Comparison of ENCODE assay signal across 18 cellular contexts in the genomic region with DNA sequence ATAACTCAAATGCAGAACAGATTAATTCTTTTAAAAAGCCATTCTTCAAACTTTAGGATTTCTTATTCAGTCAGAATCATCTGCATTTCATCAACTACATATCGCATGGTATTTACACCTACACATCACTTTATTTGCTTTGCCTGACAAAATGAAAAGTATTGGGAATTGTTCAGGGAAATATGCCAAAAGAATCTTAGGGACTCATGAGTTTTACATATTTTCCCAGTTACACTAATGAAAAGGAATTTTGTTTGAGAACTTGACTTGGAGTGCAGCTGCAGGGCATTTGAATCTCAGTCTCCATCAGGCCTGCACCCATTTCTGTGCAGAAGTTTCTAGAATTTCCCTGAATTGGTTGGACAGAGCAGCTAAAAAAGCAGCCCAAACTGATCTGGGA.
A peak's percentile ranks its signal among the peaks of the same experiment; 100 is the strongest.
DNase-seq lines count a peak whose midpoint lies in the region; ATAC-seq and TF ChIP-seq lines count a peak whose summit lies in the region.
"Had no signal": no experiment of that assay in that cellular context is flagged by ENCODE, and none has a peak within 500 bp of the region (broad histone marks: within the 10 kb centered on the region; RNA-seq: fewer than 3 reads in every experiment).

No MANE protein-coding gene starts in this region.

- H2BK5ac ChIP-seq in trophoblast cell (ENCODE audit: low read depth, low read length, poor library complexity): no peak overlapping the region

- no peak overlapping the region for H4K8ac ChIP-seq in trophoblast cell (ENCODE audit: low read depth, low read length)

- DNase-seq in BJ (ENCODE audit: low read depth): peak; percentile 96
- DNase-seq in fibroblast of lung (ENCODE audit: low read depth in 2 of 2): peak; percentile 71 to 91
- peak; percentile 68 to 88 for DNase-seq in trophoblast cell
- no peak for DNase-seq in sigmoid colon
- no peak for DNase-seq in dorsolateral prefrontal cortex
- DNase-seq in NCI-H2227 treated with DMSO at 0.1 percent for 48 hours (lab: John Stamatoyannopoulos, UW): no peak
- DNase-seq: activated CD4-positive, CD25-positive, alpha-beta regulatory T cell treated with anti-CD3 and anti-CD28 coated beads, Interleukin-2, amount 50 U/mL, for 72 hours; left colon; MG63; midbrain; NCI-H1436; stimulated activated CD4-positive, alpha-beta T cell treated with anti-CD3 and anti-CD28 coated beads, Interleukin-4, amount 100 ng/mL, for 1 hour; stomach had no signal

- intact Hi-C loops in sigmoid colon (cut with DNase I): no loop called here
- intact Hi-C loops in dorsolateral prefrontal cortex (cut with DNase I): no loop called here

- H2AFZ ChIP-seq in fibroblast of lung (ENCODE audit: low read length) (no peak overlapping the region), trophoblast cell (ENCODE audit: insufficient read depth, low read length, poor library complexity) (no peak overlapping the region)

- H4K20me1 ChIP-seq in fibroblast of lung (ENCODE audit: control insufficient read depth, extremely low read depth, insufficient read depth, low read length): no peaks in the 10 kb centered on the region
- H4K20me1 ChIP-seq: BLaER1 had no signal

- H3K79me1 ChIP-seq in trophoblast cell (ENCODE audit: low read length): no peaks in the 10 kb centered on the region

- H3K9ac ChIP-seq in fibroblast of lung (ENCODE audit: insufficient read depth, low read length) (no peak overlapping the region), trophoblast cell (ENCODE audit: low read length) (no peak overlapping the region)
- H3K9ac ChIP-seq: BLaER1 had no signal

- no peak overlapping the region for H3K23ac ChIP-seq in trophoblast cell (ENCODE audit: low read length)

- peaks cover 2% of the 10 kb centered on the region; the same call in 1 of the 2 replicates for H3K36me3 ChIP-seq in BJ (ENCODE audit: control insufficient read depth, insufficient read depth, low read length)
- H3K36me3 ChIP-seq in fibroblast of lung (ENCODE audit: control insufficient read depth, insufficient read depth, low read length): peaks cover 3% of the 10 kb centered on the region
- H3K36me3 ChIP-seq in trophoblast cell (ENCODE audit: control insufficient read depth in 1 of 2, insufficient read depth in 2 of 2, low read length in 2 of 2): peaks cover 0 to 11% of the 10 kb centered on the region in 2 experiments
- H3K36me3 ChIP-seq in sigmoid colon: no peaks in the 10 kb centered on the region
- H3K36me3 ChIP-seq: prostate gland had no signal

- H3K27ac ChIP-seq in fibroblast of lung (ENCODE audit: insufficient read depth, low read length): peak overlapping the region; percentile 62
- no peak overlapping the region for H3K27ac ChIP-seq in trophoblast cell (ENCODE audit: low read depth, low read length)
- H3K27ac ChIP-seq in sigmoid colon: peak overlapping the region in 1 of 4 donors; percentile 42
- no peak overlapping the region for H3K27ac ChIP-seq in dorsolateral prefrontal cortex
- H3K27ac ChIP-seq: BLaER1, prostate gland, stomach had no signal

- no peak overlapping the region for H3K18ac ChIP-seq in trophoblast cell (ENCODE audit: low read length)

- H4K12ac ChIP-seq in trophoblast cell (ENCODE audit: low read depth, low read length): no peak overlapping the region

- POLR2A ChIA-PET in BJ (lab: Charles Lee): interaction anchor here (0.8 kb wide), 1 partner anchor 459 kb away, joined by 15 read pairs; no protein-coding TSS in a partner anchor

- TF ChIP-seq POLR2A in sigmoid colon (IDR thresholded peaks at IDR 0.05): no peak

- H3K4me2 ChIP-seq in fibroblast of lung (ENCODE audit: extremely low read depth, insufficient read depth, low read length) (no peak overlapping the region), trophoblast cell (ENCODE audit: low read length) (no peak overlapping the region)
- H3K4me2 ChIP-seq: BLaER1 had no signal

- H2BK120ac ChIP-seq in trophoblast cell (ENCODE audit: insufficient read depth, low read length, poor library complexity): no peak overlapping the region

- H3K27me3 ChIP-seq in BJ (ENCODE audit: control insufficient read depth, insufficient read depth, low read length) (no peaks in the 10 kb centered on the region), fibroblast of lung (ENCODE audit: control insufficient read depth, insufficient read depth, low read length) (no peaks in the 10 kb centered on the region), trophoblast cell (ENCODE audit: insufficient read depth, low read length) (no peaks in the 10 kb centered on the region), sigmoid colon (no peaks in the 10 kb centered on the region), dorsolateral prefrontal cortex (no peaks in the 10 kb centered on the region)
- H3K27me3 ChIP-seq: BLaER1, MG63, stomach had no signal

- TF ChIP-seq EP300 in sigmoid colon (IDR thresholded peaks at IDR 0.05): no peak

- H3K79me2 ChIP-seq in fibroblast of lung (ENCODE audit: control insufficient read depth, insufficient read depth, low read length) (no peaks in the 10 kb centered on the region), trophoblast cell (ENCODE audit: control insufficient read depth, insufficient read depth, low read length, poor library complexity) (no peaks in the 10 kb centered on the region)

- peak; percentile 57 for ATAC-seq in SK-N-SH treated with all-trans-retinoic acid at 6 μM for 48 hours
- no peak for ATAC-seq in HG02938 (IDR thresholded peaks at IDR 0.05; ENCODE audit: unreplicated experiment)
- ATAC-seq: left colon, Right ventricle myocardium inferior had no signal

- no peak overlapping the region for H3K4ac ChIP-seq in trophoblast cell (ENCODE audit: low read depth, low read length)

- H4K91ac ChIP-seq in trophoblast cell (ENCODE audit: low read depth, low read length): no peak overlapping the region

- CTCF ChIA-PET in BJ (lab: Yijun Ruan, JAX): interaction anchor here (0.7 to 1.2 kb wide), 2 partner anchors 15 to 28 kb away, joined by 3 read pairs; no protein-coding TSS in a partner anchor

- TF ChIP-seq CTCF in BJ (IDR thresholded peaks at IDR 0.05; ENCODE audit: insufficient read depth, low read depth, low read length): no peak
- TF ChIP-seq CTCF in fibroblast of lung (conservative IDR thresholded peaks at IDR 0.05 in 1 of 2, IDR thresholded peaks at IDR 0.05 in 1 of 2; ENCODE audit: low read depth in 1 of 2, low read length in 2 of 2): no peak
- TF ChIP-seq CTCF in sigmoid colon (IDR thresholded peaks at IDR 0.05): no peak
- TF ChIP-seq CTCF in dorsolateral prefrontal cortex (IDR thresholded peaks at IDR 0.05 in 54 of 56, conservative IDR thresholded peaks at IDR 0.05 in 2 of 56; ENCODE audit: low read depth in 1 of 56, partially characterized antibody in 56 of 56): no peak

- H3K4me1 ChIP-seq in fibroblast of lung (ENCODE audit: control insufficient read depth, extremely low read depth, insufficient read depth, low read length) (peaks cover 15% of the 10 kb centered on the region), trophoblast cell (ENCODE audit: control insufficient read depth in 1 of 2, insufficient read depth in 2 of 2, low read length in 2 of 2) (no peaks in the 10 kb centered on the region), sigmoid colon (peaks cover 0 to 16% (median 11%) of the 10 kb centered on the region in 4 donors)
- H3K4me1 ChIP-seq: BLaER1, prostate gland had no signal

- H3K4me3 ChIP-seq in BJ (ENCODE audit: low read depth, low read length) (no peak overlapping the region), fibroblast of lung (replicated peaks in 1 of 4; ENCODE audit: control extremely low read depth in 1 of 4, insufficient read depth in 1 of 4, low read depth in 3 of 4, low read length in 4 of 4) (no peak overlapping the region), trophoblast cell (ENCODE audit: low read depth, low read length) (no peak overlapping the region), sigmoid colon (no peak overlapping the region), dorsolateral prefrontal cortex (no peak overlapping the region)
- H3K4me3 ChIP-seq: BLaER1, MG63, prostate gland, stomach had no signal

- no CpG with 5 or more reads among the region's 1 CpG for WGBS in trophoblast cell (ENCODE audit: extremely low coverage, insufficient coverage, insufficient read length)
- 94% methylated on average over 1 of the region's 1 CpG for WGBS in sigmoid colon, 2 donors

- no peaks in the 10 kb centered on the region for H3K9me3 ChIP-seq in fibroblast of lung (ENCODE audit: control insufficient read depth, insufficient read depth, low read depth, low read length)
- H3K9me3 ChIP-seq in trophoblast cell (ENCODE audit: insufficient read depth, low read depth, low read length): no peaks in the 10 kb centered on the region
- H3K9me3 ChIP-seq in sigmoid colon: no peaks in the 10 kb centered on the region
- H3K9me3 ChIP-seq: BLaER1, MG63, prostate gland, stomach had no signal

- H2BK12ac ChIP-seq in trophoblast cell (ENCODE audit: low read length): no peak overlapping the region

- no peak overlapping the region for H3K14ac ChIP-seq in trophoblast cell (ENCODE audit: low read length)

- H2AK5ac ChIP-seq in trophoblast cell (ENCODE audit: low read length): no peak overlapping the region

TF ChIP-seq in SK-N-SH treated with all-trans-retinoic acid at 6 μM for 48 hours, 23 proteins besides CTCF, POLR2A, EP300 and RAD21:
- TF ChIP-seq, protein P1, sequence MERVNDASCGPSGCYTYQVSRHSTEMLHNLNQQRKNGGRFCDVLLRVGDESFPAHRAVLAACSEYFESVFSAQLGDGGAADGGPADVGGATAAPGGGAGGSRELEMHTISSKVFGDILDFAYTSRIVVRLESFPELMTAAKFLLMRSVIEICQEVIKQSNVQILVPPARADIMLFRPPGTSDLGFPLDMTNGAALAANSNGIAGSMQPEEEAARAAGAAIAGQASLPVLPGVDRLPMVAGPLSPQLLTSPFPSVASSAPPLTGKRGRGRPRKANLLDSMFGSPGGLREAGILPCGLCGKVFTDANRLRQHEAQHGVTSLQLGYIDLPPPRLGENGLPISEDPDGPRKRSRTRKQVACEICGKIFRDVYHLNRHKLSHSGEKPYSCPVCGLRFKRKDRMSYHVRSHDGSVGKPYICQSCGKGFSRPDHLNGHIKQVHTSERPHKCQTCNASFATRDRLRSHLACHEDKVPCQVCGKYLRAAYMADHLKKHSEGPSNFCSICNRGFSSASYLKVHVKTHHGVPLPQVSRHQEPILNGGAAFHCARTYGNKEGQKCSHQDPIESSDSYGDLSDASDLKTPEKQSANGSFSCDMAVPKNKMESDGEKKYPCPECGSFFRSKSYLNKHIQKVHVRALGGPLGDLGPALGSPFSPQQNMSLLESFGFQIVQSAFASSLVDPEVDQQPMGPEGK (CRISPR knock-in tag; IDR thresholded peaks at IDR 0.05; ENCODE audit: borderline replicate concordance): no peak
- TF ChIP-seq ISL1 (CRISPR knock-in tag; IDR thresholded peaks at IDR 0.05): peak; percentile 43
TF ChIP-seq in SK-N-SH treated with all-trans-retinoic acid at 6 μM for 48 hours: peak in this region for 1.

Comparison
In these comparisons a context has a peak if more than half of its experiments do, and no peak if none do; other contexts are left out.
1. DNase-seq: peak in BJ (single experiment), fibroblast of lung (2 of 2) and trophoblast cell (2 of 2); none in sigmoid colon (single experiment), dorsolateral prefrontal cortex (0 of 10) and NCI-H2227 treated with DMSO at 0.1 percent for 48 hours (single experiment).